ENCODE assay signal across 8 cellular contexts in the genomic region with DNA sequence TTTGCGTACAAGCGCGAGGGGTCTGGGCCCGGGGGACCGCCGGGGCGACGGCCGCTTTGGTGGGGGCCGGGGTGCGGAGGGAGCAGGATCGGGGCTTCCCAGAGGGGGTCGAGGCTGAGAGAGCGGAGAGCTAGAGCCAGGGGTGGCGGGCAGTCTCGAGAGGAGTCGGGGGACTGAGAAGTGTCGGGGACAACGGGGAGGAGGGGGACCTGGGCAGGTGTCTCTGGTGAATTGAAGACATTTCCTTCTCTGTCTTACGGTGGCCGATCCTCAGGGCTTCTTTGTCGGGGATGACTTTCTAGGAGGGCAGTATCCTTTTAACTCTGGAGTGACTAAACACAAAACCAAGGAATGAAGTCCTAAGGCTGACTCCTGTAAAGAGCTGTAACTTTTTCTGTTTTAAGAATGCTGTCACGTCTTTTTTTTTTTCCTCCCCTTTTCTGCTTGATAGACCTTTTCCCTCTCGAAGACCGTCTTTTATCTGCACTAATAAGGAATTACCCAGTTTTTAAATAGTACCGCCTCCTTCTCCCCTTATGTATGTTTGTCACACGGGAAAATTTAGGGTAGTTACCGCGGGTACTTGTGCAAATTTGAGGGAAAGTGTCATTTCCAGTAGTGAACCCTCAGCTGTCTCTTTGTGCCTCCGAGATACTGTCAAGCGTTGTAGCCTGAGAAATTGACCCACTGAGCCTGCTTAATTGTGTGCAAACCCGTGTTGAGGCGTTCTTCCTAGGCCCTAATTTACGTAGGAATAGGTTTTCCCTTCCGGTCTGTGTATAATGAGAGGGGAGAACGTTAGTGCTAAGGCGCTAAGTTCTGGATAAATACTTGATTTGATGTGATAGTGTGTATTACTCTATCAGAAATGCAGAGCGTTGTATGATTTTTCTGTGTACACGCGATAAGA. TPM values are rescaled to one million over a fixed set of nuclear protein-coding genes. Genes with fewer than 3 reads are reported as not detected.
DNase-seq lines count a peak whose midpoint lies in the region; ATAC-seq and TF ChIP-seq lines count a peak whose summit lies in the region.

No MANE protein-coding gene starts in this region.

- H3K4me1 ChIP-seq in mucosa of rectum (ENCODE audit: control insufficient read depth in 2 of 2, insufficient read depth in 2 of 2, low read length in 2 of 2) (peaks cover 7 to 25% of the 10 kb centered on the region in 2 donors), uterus (no peaks in the 10 kb centered on the region)

- H3K4me3 ChIP-seq in GM08714 (ENCODE audit: low read length) (peak overlapping the region; percentile 97), mucosa of rectum (ENCODE audit: low read length in 2 of 2) (peak overlapping the region; percentile 91 to 97), uterus (peak overlapping the region; percentile 62 to 91)

- H3K27ac ChIP-seq in epithelial cell of prostate (peak overlapping the region; percentile 81), mucosa of rectum (ENCODE audit: low read depth in 2 of 2, low read length in 2 of 2) (peak overlapping the region; percentile 96 to 98), uterus (peak overlapping the region; percentile 95 to 96)

- ATAC-seq in HG02981 (IDR thresholded peaks at IDR 0.05; ENCODE audit: unreplicated experiment), result peak; percentile 5
- no peak for ATAC-seq in HG02852 (IDR thresholded peaks at IDR 0.05; ENCODE audit: unreplicated experiment)

- H3K27me3 ChIP-seq in mucosa of rectum (ENCODE audit: control insufficient read depth in 2 of 2, insufficient read depth in 2 of 2, low read length in 2 of 2) (no peaks in the 10 kb centered on the region), uterus (no peaks in the 10 kb centered on the region)

- peak overlapping the region; percentile 91 to 99 for H3K9ac ChIP-seq in mucosa of rectum (ENCODE audit: low read depth in 1 of 2, low read length in 2 of 2)

- in situ Hi-C loops in ACHN (cut with HindIII; ENCODE audit: low pct_ligation_motif_present, low pct_unique_long_range_greater_than_20kb, low sequenced_read_pairs), result no loop called here

- H3K9me3 ChIP-seq in mucosa of rectum (ENCODE audit: control insufficient read depth in 2 of 2, low read length in 2 of 2) (no peaks in the 10 kb centered on the region), uterus (no peaks in the 10 kb centered on the region)

- intact Hi-C loops in uterus (cut with DNase I; ENCODE audit: low total_unique reads), result no loop called here

- no peak for TF ChIP-seq POLR2A in uterus (IDR thresholded peaks at IDR 0.05)

- DNase-seq in ACHN (peak; percentile 26), RKO (ENCODE audit: low spot score) (peak; percentile 65), epithelial cell of prostate (ENCODE audit: low read depth, low spot score) (no peak), uterus (peak in 1 of 2 donors; percentile 42)

- H3K36me3 ChIP-seq in mucosa of rectum (ENCODE audit: control insufficient read depth in 2 of 2, insufficient read depth in 2 of 2, low read length in 2 of 2), result no peaks in the 10 kb centered on the region
- no peaks in the 10 kb centered on the region for H3K36me3 ChIP-seq in uterus

- no peak for TF ChIP-seq CTCF in uterus (IDR thresholded peaks at IDR 0.05)

RNA-seq across cellular contexts. Expression of gene DENND4C, which starts 0.9 kb away (rescaled TPM):
- 100 to 1,000 TPM; 101 to 161 (median 133) TPM for total RNA-seq in uterus
